16 cellular contexts compared by ENCODE assay signal in the genomic region with DNA sequence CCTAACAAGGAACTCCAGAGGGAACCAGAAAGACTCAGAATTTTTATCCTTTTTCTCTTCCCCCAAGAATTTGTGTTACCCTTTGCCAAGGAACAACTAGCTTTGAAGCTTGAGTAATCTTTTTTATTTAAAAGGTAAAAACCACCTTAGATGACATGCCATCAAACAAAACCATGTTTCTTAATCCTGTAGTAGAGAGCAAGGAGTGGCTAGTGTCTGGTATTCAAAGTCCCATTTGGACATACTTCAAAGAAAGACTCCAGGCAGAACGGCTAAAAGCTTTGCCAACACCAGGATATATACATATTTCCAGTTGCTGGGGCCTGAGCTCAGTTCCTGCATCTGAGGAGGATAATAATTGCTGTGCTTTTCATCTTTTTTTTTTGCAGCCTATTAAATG.
DNase-seq lines count a peak whose midpoint lies in the region; ATAC-seq and TF ChIP-seq lines count a peak whose summit lies in the region.
"Had no signal": no experiment of that assay in that cellular context is flagged by ENCODE, and none has a peak within 500 bp of the region (broad histone marks: within the 10 kb centered on the region; RNA-seq: fewer than 3 reads in every experiment).

No MANE protein-coding gene starts in this region.

- ATAC-seq in HG02870 (IDR thresholded peaks at IDR 0.05; ENCODE audit: unreplicated experiment) = no peak
- ATAC-seq: GM12878, HepG2, T-helper 17 cell had no signal

- no peak for TF ChIP-seq POLR2A in adrenal gland (IDR thresholded peaks at IDR 0.05)

- intact Hi-C loops in adrenal gland (cut with DNase I) = no loop called here

- H3K4me1 ChIP-seq in adrenal gland (replicated peaks in 1 of 2) (peaks cover 10 to 15% of the 10 kb centered on the region in 2 donors), skeletal muscle satellite cell (ENCODE audit: control insufficient read depth, insufficient read depth, low read length) (peaks cover 19% of the 10 kb centered on the region)
- H3K4me1 ChIP-seq: transverse colon had no signal

- TF ChIP-seq CTCF in adrenal gland (IDR thresholded peaks at IDR 0.05) = no peak
- no peak for TF ChIP-seq CTCF in foreskin fibroblast (IDR thresholded peaks at IDR 0.05; ENCODE audit: low read depth, low read length)

- H3K4me2 ChIP-seq in skeletal muscle satellite cell (ENCODE audit: low read length) = peak overlapping the region; percentile 35

- no peaks in the 10 kb centered on the region for H3K36me3 ChIP-seq in adrenal gland (replicated peaks in 1 of 2)
- no peaks in the 10 kb centered on the region for H3K36me3 ChIP-seq in skeletal muscle satellite cell (ENCODE audit: insufficient read depth, low read length)
- H3K36me3 ChIP-seq: transverse colon had no signal

- H3K4me3 ChIP-seq in adrenal gland = no peak overlapping the region
- H3K4me3 ChIP-seq in foreskin fibroblast (ENCODE audit: low read depth in 1 of 2, low read length in 2 of 2) = no peak overlapping the region
- no peak overlapping the region for H3K4me3 ChIP-seq in skeletal muscle satellite cell (ENCODE audit: low read length)
- H3K4me3 ChIP-seq: GM12878, lung, transverse colon had no signal

- H3K27ac ChIP-seq in adrenal gland = peak overlapping the region in 4 of 5 donors; percentile 34 to 69 (median 56)
- H3K27ac ChIP-seq: transverse colon had no signal

- H3K9ac ChIP-seq in skeletal muscle satellite cell (ENCODE audit: low read depth, low read length) = no peak overlapping the region

- WGBS in adrenal gland, 4 donors = 26 to 53% (median 33%) methylated on average over 1 of the region's 1 CpG

- H3K9me3 ChIP-seq in adrenal gland (replicated peaks in 1 of 3) (no peaks in the 10 kb centered on the region), skeletal muscle satellite cell (replicated peaks; ENCODE audit: low read length) (peaks cover 11% of the 10 kb centered on the region)
- H3K9me3 ChIP-seq: transverse colon had no signal

- H3K27me3 ChIP-seq in adrenal gland (no peaks in the 10 kb centered on the region), skeletal muscle satellite cell (ENCODE audit: control insufficient read depth, insufficient read depth, low read length) (no peaks in the 10 kb centered on the region)
- H3K27me3 ChIP-seq: transverse colon had no signal

- DNase-seq in EL (peak; percentile 2), adrenal gland (no peak), foreskin fibroblast (peak; percentile 18 to 47), Kasumi-1 (lab: John Stamatoyannopoulos, UW) (no peak), HUDEP-2 (lab: John Stamatoyannopoulos, UW; ENCODE audit: unreplicated experiment in 76 of 76) (no peak), HuH-7 (ENCODE audit: low spot score) (no peak)
- DNase-seq: activated B cell treated with CpG ODN at 0.5 μM for 24 hours; activated gamma-delta T cell treated with Interleukin-2 at 50 U/mL for 16 hours; stimulated activated CD4-positive, alpha-beta T cell treated with anti-CD3 and anti-CD28 coated beads, Interleukin-4, amount 100 ng/mL, for 1 hour; T-helper 17 cell; transverse colon had no signal

Comparison
In these comparisons a context has a peak if more than half of its experiments do, and no peak if none do; other contexts are left out.
1. DNase-seq: peak in EL (single experiment) and foreskin fibroblast (2 of 2); none in adrenal gland (0 of 7), Kasumi-1 (0 of 2), HUDEP-2 (0 of 76) and HuH-7 (single experiment).